Comparison of ENCODE assay signal across 19 cellular contexts in the genomic region with DNA sequence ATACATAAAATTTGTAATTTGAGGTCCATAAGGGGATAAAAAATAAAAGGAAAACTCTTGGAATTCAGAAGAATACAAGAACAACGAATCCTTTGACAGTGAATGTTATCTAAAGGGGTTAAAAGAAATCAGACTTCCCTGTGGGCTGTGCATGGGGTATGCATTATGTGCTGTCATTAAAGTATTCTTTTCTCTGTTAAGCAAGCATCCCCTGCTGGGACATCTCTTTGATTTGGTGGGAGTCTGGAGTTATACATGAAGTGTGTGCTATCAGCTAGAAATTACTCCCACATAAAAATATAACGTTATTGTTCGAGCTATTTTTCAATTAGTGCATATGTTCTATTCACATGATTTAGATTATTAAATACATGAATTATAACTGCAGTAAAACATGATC.
A peak's percentile ranks its signal among the peaks of the same experiment; 100 is the strongest.
DNase-seq lines count a peak whose midpoint lies in the region; FAIRE-seq and TF ChIP-seq lines count a peak whose summit lies in the region.
"Had no signal": no experiment of that assay in that cellular context is flagged by ENCODE, and none has a peak within 500 bp of the region (broad histone marks: within the 10 kb centered on the region; RNA-seq: fewer than 3 reads in every experiment).

No MANE protein-coding gene starts in this region.

- H3K9me3 ChIP-seq in SK-N-MC (ENCODE audit: low read depth, low read length) (no peaks in the 10 kb centered on the region), neural progenitor cell (ENCODE audit: low read depth) (no peaks in the 10 kb centered on the region), MM.1S (replicated peaks; ENCODE audit: insufficient read depth, low read length) (no peaks in the 10 kb centered on the region)
- H3K9me3 ChIP-seq: SJCRH30 had no signal

- H3K9ac ChIP-seq in SK-N-MC (ENCODE audit: insufficient read length) (no peak overlapping the region), neural progenitor cell (no peak overlapping the region), MM.1S (ENCODE audit: low read length) (no peak overlapping the region)

- H4K20me1 ChIP-seq in neural progenitor cell (ENCODE audit: low read depth) = no peaks in the 10 kb centered on the region
- no peaks in the 10 kb centered on the region for H4K20me1 ChIP-seq in MM.1S (ENCODE audit: insufficient read depth, low read length)

- H3K36me3 ChIP-seq in SK-N-MC (ENCODE audit: insufficient read depth, low read length) (no peaks in the 10 kb centered on the region), neural progenitor cell (no peaks in the 10 kb centered on the region), MM.1S (replicated peaks; ENCODE audit: insufficient read depth, low read length) (no peaks in the 10 kb centered on the region)
- H3K36me3 ChIP-seq: SJCRH30 had no signal

- DNase-seq in NCI-H1417 (lab: John Stamatoyannopoulos, UW) = peak in 2 of 3 experiments; percentile 47 to 79
- DNase-seq in NCI-H1417 treated with DMSO at 0.1 percent for 48 hours (lab: John Stamatoyannopoulos, UW) = no peak
- peak; percentile 28 for DNase-seq in COR-L47 (lab: John Stamatoyannopoulos, UW)
- peak; percentile 20 for DNase-seq in SK-N-MC (ENCODE audit: low read depth, low spot score)
- DNase-seq in neural progenitor cell (ENCODE audit: low spot score) = no peak
- DNase-seq in MM.1S = no peak
- no peak for DNase-seq in DMS153 (lab: John Stamatoyannopoulos, UW)
- no peak for DNase-seq in GM19239 (ENCODE audit: insufficient read length, low spot score)
- DNase-seq: H7; HFFc6; KBM-7; NCI-H1105 treated with DMSO at 0.1 percent for 48 hours; NCI-H187; NCI-H2227 treated with DMSO at 0.1 percent for 48 hours; NK-92 treated with Interleukin-12 subunit alpha and Interleukin-12 subunit beta, amount 100 ng/mL, for 24 hours; PC-9 had no signal

- H3K4me1 ChIP-seq in neural progenitor cell = peaks cover 33% of the 10 kb centered on the region
- H3K4me1 ChIP-seq in MM.1S (ENCODE audit: low read length) = no peaks in the 10 kb centered on the region

- H3K4me2 ChIP-seq in neural progenitor cell = peak overlapping the region; percentile 7
- no peak overlapping the region for H3K4me2 ChIP-seq in MM.1S (ENCODE audit: low read depth, low read length)
- H3K4me2 ChIP-seq: PC-9 had no signal

- H3K4me3 ChIP-seq in SK-N-MC (no peak overlapping the region), neural progenitor cell (no peak overlapping the region), MM.1S (ENCODE audit: low read length) (no peak overlapping the region)
- H3K4me3 ChIP-seq: PC-9, SJCRH30 had no signal

- H3K9me2 ChIP-seq in MM.1S (replicated peaks; ENCODE audit: insufficient read depth, low read length) = no peaks in the 10 kb centered on the region

- no peak for FAIRE-seq in GM19239 (lab: Jason Lieb, UNC)
- FAIRE-seq: GM18507 had no signal

- H3K9me3 Mint-ChIP-seq in neural progenitor cell = peaks cover 3% of the 10 kb centered on the region

- H3K27ac Mint-ChIP-seq in neural progenitor cell = peak overlapping the region; percentile 89
- H3K27ac Mint-ChIP-seq: HFFc6 had no signal

- H3K79me2 ChIP-seq in neural progenitor cell (ENCODE audit: low read depth) (no peaks in the 10 kb centered on the region), MM.1S (ENCODE audit: low read length) (no peaks in the 10 kb centered on the region)

- no peak overlapping the region for H3K4me3 Mint-ChIP-seq in neural progenitor cell
- H3K4me3 Mint-ChIP-seq: HFFc6 had no signal

- peaks cover 8% of the 10 kb centered on the region for H3K36me3 Mint-ChIP-seq in neural progenitor cell

- no peaks in the 10 kb centered on the region for H3K27me3 Mint-ChIP-seq in neural progenitor cell (ENCODE audit: insufficient read depth, low read depth)

- H2AFZ ChIP-seq in neural progenitor cell (replicated peaks) (no peak overlapping the region), MM.1S (ENCODE audit: low read length) (no peak overlapping the region)
- H2AFZ ChIP-seq: PC-9 had no signal

- TF ChIP-seq CTCF in neural progenitor cell (IDR thresholded peaks at IDR 0.05) (no peak), MM.1S (IDR thresholded peaks at IDR 0.05; ENCODE audit: low read length) (no peak)

- H3K4me1 Mint-ChIP-seq in neural progenitor cell = peaks cover 59% of the 10 kb centered on the region

- H3K27me3 ChIP-seq in neural progenitor cell (no peaks in the 10 kb centered on the region), MM.1S (replicated peaks; ENCODE audit: insufficient read depth, low read length) (no peaks in the 10 kb centered on the region)
- H3K27me3 ChIP-seq: SJCRH30 had no signal

- H3K27ac ChIP-seq in SK-N-MC (0 out of 2 replicates have a peak overlapping the region, but pooled peaks have one; percentile 28), neural progenitor cell (no peak overlapping the region), MM.1S (ENCODE audit: low read length) (no peak overlapping the region)
- H3K27ac ChIP-seq: 22Rv1, PC-9, SJCRH30 had no signal

- no peaks in the 10 kb centered on the region for H3F3A ChIP-seq in neural progenitor cell (ENCODE audit: low read depth)
- no peaks in the 10 kb centered on the region for H3F3A ChIP-seq in MM.1S (ENCODE audit: insufficient read depth, low read length)

Comparison
In these comparisons a context has a peak if more than half of its experiments do, and no peak if none do; other contexts are left out.
1. DNase-seq: peak in NCI-H1417 (2 of 3), COR-L47 (single experiment) and SK-N-MC (single experiment); none in NCI-H1417 treated with DMSO at 0.1 percent for 48 hours (single experiment), neural progenitor cell (single experiment), MM.1S (single experiment), DMS153 (single experiment) and GM19239 (single experiment).